In genomic region chr10:22853906-22854447, GRCh38 we compare ENCODE assay signal across 26 cellular contexts.
DNase-seq lines count a peak whose midpoint lies in the region; ATAC-seq, FAIRE-seq and TF ChIP-seq lines count a peak whose summit lies in the region.
"Had no signal": no experiment of that assay in that cellular context is flagged by ENCODE, and none has a peak within 500 bp of the region (broad histone marks: within the 10 kb centered on the region; RNA-seq: fewer than 3 reads in every experiment).

No MANE protein-coding gene starts in this region.

- H3K36me3 ChIP-seq in keratinocyte (ENCODE audit: control insufficient read depth in 2 of 2, extremely low read depth in 1 of 2, insufficient read depth in 2 of 2, low read length in 2 of 2) = no peaks in the 10 kb centered on the region
- H3K36me3 ChIP-seq in gastroesophageal sphincter = no peaks in the 10 kb centered on the region
- H3K36me3 ChIP-seq: BE2C, colonic mucosa had no signal

- no peak for FAIRE-seq in keratinocyte (lab: Jason Lieb, UNC)
- FAIRE-seq: GM19239, H1 had no signal

- no peaks in the 10 kb centered on the region for H3K79me2 ChIP-seq in keratinocyte (ENCODE audit: control insufficient read depth, insufficient read depth, low read length)

- ATAC-seq in gastroesophageal sphincter = no peak
- ATAC-seq: activated CD8-positive, alpha-beta T cell treated with anti-CD3 and anti-CD28 coated beads, Interleukin-2, amount 10 ng/mL, durations not matched to agents 7 days and 5 days; left lobe of liver had no signal

- DNase-seq in A172 (ENCODE audit: low spot score) (peak; percentile 68), M059J (ENCODE audit: low read depth) (peak; percentile 25), astrocyte of the hippocampus (ENCODE audit: low read depth, low spot score) (peak; percentile 48), keratinocyte (ENCODE audit: low read depth, low spot score) (peak; percentile 19), cerebellar nuclear complex (lab: John Stamatoyannopoulos, UW) (no peak), mesothelial cell of epicardium (ENCODE audit: low spot score in 2 of 2, unreplicated experiment in 2 of 2) (no peak), immature natural killer cell (no peak)
- DNase-seq: activated CD8-positive, alpha-beta T cell treated with anti-CD3 and anti-CD28 coated beads, Interleukin-2, amount 10 ng/mL, durations not matched to agents 7 days and 5 days; activated T-cell treated with anti-CD3 and anti-CD28 coated beads for 4 hours; BE2C; colonic mucosa; effector memory CD4-positive, alpha-beta T cell; erythroblast; foreskin fibroblast; GF-D8; Kasumi-1; mesendoderm; naive B cell; NCI-H1092 treated with DMSO at 0.1 percent for 48 hours; NCI-H187 treated with DMSO at 0.1 percent for 48 hours; NCI-H526 had no signal

- no peak for TF ChIP-seq POLR2A in gastroesophageal sphincter (IDR thresholded peaks at IDR 0.05)

- no peaks in the 10 kb centered on the region for H3K27me3 Mint-ChIP-seq in mesothelial cell of epicardium (ENCODE audit: low read depth)
- peaks cover 0 to 6% (median 4%) of the 10 kb centered on the region in 3 donors for H3K27me3 Mint-ChIP-seq in immature natural killer cell (ENCODE audit: low read depth in 3 of 3)

- TF ChIP-seq CTCF in keratinocyte (optimal IDR thresholded peaks at IDR 0.05 in 1 of 3, IDR thresholded peaks at IDR 0.05 in 1 of 3, conservative IDR thresholded peaks at IDR 0.05 in 1 of 3; ENCODE audit: extremely low read depth in 1 of 3, insufficient read depth in 2 of 3, low read length in 3 of 3) (no peak), gastroesophageal sphincter (IDR thresholded peaks at IDR 0.05) (no peak), mesothelial cell of epicardium (IDR thresholded peaks at IDR 0.05; ENCODE audit: unreplicated experiment) (no peak)

- H3K9me3 ChIP-seq in keratinocyte (ENCODE audit: control insufficient read depth, low read depth, low read length) (no peaks in the 10 kb centered on the region), gastroesophageal sphincter (no peaks in the 10 kb centered on the region)
- H3K9me3 ChIP-seq: BE2C, colonic mucosa had no signal

- 91 to 100% methylated on average over 3 to 4 of the region's 5 CpGs for WGBS in gastroesophageal sphincter (ENCODE audit: low coverage in 1 of 2), 2 donors

- no peaks in the 10 kb centered on the region for H4K20me1 ChIP-seq in keratinocyte (ENCODE audit: control insufficient read depth, extremely low read depth, insufficient read depth, low read length)

- H3K4me1 ChIP-seq in keratinocyte (ENCODE audit: control insufficient read depth, extremely low read depth, insufficient read depth, low read length) (no peaks in the 10 kb centered on the region), gastroesophageal sphincter (peaks cover 0 to 18% (median 2%) of the 10 kb centered on the region in 3 donors)
- H3K4me1 ChIP-seq: BE2C, colonic mucosa had no signal

- dilution Hi-C loops in keratinocyte (cut with MboI; ENCODE audit: extremely low pct_ligation_motif_present, low sequenced_read_pairs) = no loop called here

- no peak overlapping the region for H3K4me2 ChIP-seq in keratinocyte (ENCODE audit: control insufficient read depth, extremely low read depth, insufficient read depth, low read depth, low read length)

- no peak overlapping the region for H3K4me3 ChIP-seq in keratinocyte (ENCODE audit: control insufficient read depth in 2 of 3, extremely low read depth in 1 of 3, insufficient read depth in 2 of 3, low read depth in 1 of 3, low read length in 3 of 3)
- no peak overlapping the region for H3K4me3 ChIP-seq in gastroesophageal sphincter
- H3K4me3 ChIP-seq: colonic mucosa had no signal

- no peaks in the 10 kb centered on the region for H3K36me3 Mint-ChIP-seq in mesothelial cell of epicardium
- peaks cover 0 to 3% (median 0%) of the 10 kb centered on the region in 3 donors for H3K36me3 Mint-ChIP-seq in immature natural killer cell
- H3K36me3 Mint-ChIP-seq: naive B cell had no signal

- no peak overlapping the region for H3K9ac ChIP-seq in keratinocyte (ENCODE audit: control insufficient read depth, extremely low read depth, insufficient read depth, low read length)

- TF ChIP-seq EP300 in gastroesophageal sphincter (IDR thresholded peaks at IDR 0.05) = no peak

- no peak overlapping the region for H3K4me3 Mint-ChIP-seq in mesothelial cell of epicardium
- H3K4me3 Mint-ChIP-seq in immature natural killer cell = no peak overlapping the region
- H3K4me3 Mint-ChIP-seq: activated CD8-positive, alpha-beta T cell treated with anti-CD3 and anti-CD28 coated beads, Interleukin-2, amount 10 ng/mL, durations not matched to agents 7 days and 5 days; naive B cell; stimulated activated naive CD8-positive, alpha-beta T cell treated with anti-CD3 and anti-CD28 coated beads, Interleukin-15, Interleukin-2, amounts not matched to agents 100 ng/mL and 50 ng/mL, for 24 hours had no signal

- no peak overlapping the region for H2AFZ ChIP-seq in keratinocyte (ENCODE audit: control insufficient read depth, low read length)

- H3K4me1 Mint-ChIP-seq in mesothelial cell of epicardium = peaks cover 12% of the 10 kb centered on the region
- H3K4me1 Mint-ChIP-seq in immature natural killer cell = peaks cover under 1 to 7% of the 10 kb centered on the region in 2 donors

- H3K27ac ChIP-seq in keratinocyte (ENCODE audit: control insufficient read depth, insufficient read depth, low read length) (no peak overlapping the region), gastroesophageal sphincter (no peak overlapping the region)
- H3K27ac ChIP-seq: colonic mucosa had no signal

- H3K9me3 Mint-ChIP-seq in mesothelial cell of epicardium (peaks cover 4% of the 10 kb centered on the region), immature natural killer cell (no peaks in the 10 kb centered on the region)
- H3K9me3 Mint-ChIP-seq: naive B cell; stimulated activated naive CD8-positive, alpha-beta T cell treated with anti-CD3 and anti-CD28 coated beads, Interleukin-15, Interleukin-2, amounts not matched to agents 100 ng/mL and 50 ng/mL, for 24 hours had no signal

- H3K27ac Mint-ChIP-seq in mesothelial cell of epicardium = no peak overlapping the region
- no peak overlapping the region for H3K27ac Mint-ChIP-seq in immature natural killer cell
- H3K27ac Mint-ChIP-seq: activated CD8-positive, alpha-beta T cell treated with anti-CD3 and anti-CD28 coated beads, Interleukin-2, amount 10 ng/mL, durations not matched to agents 7 days and 5 days; naive B cell; stimulated activated naive CD8-positive, alpha-beta T cell treated with anti-CD3 and anti-CD28 coated beads, Interleukin-15, Interleukin-2, amounts not matched to agents 100 ng/mL and 50 ng/mL, for 24 hours had no signal

- H3K9me1 ChIP-seq in keratinocyte (ENCODE audit: control insufficient read depth, extremely low read depth, insufficient read depth, low read length) = no peaks in the 10 kb centered on the region

- H3K27me3 ChIP-seq in keratinocyte (ENCODE audit: control insufficient read depth, extremely low read depth, insufficient read depth, low read length) = no peaks in the 10 kb centered on the region
- no peaks in the 10 kb centered on the region for H3K27me3 ChIP-seq in gastroesophageal sphincter
- H3K27me3 ChIP-seq: BE2C, colonic mucosa had no signal

Comparison
In these comparisons a context has a peak if more than half of its experiments do, and no peak if none do; other contexts are left out.
1. DNase-seq: peak in A172 (single experiment), M059J (single experiment), astrocyte of the hippocampus (single experiment) and keratinocyte (single experiment); none in cerebellar nuclear complex (0 of 2), mesothelial cell of epicardium (0 of 2) and immature natural killer cell (0 of 3).